ENCODE assay signal across 1 cellular context in the genomic region with DNA sequence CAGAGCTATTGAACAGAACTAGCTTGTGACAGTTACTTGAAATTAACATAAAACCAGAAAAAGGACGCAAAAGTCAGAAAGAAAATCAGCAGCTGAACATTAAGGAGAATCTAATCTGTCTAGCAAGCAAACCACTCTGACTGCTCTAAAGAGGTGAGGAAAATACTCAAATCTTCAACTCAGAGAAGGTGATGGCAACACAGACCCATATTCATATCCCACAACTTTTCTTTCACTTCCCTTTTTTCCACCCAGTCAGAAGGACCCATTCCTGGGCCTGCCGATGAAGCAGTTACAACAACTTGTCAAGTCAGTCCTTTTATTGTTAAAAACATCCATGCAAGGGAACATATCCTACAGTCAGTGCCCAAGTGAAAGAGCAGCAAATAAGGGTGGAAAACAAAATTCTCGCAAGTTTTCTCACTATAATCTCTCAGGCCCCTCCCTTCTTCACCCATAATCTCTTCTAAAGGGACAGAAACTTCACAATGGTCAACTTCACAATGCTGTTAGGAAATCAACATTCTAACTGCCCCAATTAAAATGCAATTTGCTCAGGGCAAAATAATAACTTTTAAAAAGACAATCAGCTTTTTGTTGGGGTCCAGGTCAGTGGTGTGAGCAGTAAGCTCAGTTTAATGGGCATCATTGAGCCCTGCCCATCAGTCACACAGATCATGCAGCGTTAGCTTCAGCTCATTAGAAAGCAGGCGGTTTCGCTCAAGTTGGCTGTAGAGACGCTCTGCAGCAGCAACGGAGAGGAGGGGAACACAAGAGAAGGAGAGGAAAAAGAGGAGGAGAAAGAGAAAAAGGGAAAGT.
TF ChIP-seq lines count a peak whose summit lies in the region.

No MANE protein-coding gene starts in this region.

TF ChIP-seq in GM23338, 12 proteins besides CTCF, POLR2A, EP300 and RAD21:
- TF ChIP-seq, protein P1, sequence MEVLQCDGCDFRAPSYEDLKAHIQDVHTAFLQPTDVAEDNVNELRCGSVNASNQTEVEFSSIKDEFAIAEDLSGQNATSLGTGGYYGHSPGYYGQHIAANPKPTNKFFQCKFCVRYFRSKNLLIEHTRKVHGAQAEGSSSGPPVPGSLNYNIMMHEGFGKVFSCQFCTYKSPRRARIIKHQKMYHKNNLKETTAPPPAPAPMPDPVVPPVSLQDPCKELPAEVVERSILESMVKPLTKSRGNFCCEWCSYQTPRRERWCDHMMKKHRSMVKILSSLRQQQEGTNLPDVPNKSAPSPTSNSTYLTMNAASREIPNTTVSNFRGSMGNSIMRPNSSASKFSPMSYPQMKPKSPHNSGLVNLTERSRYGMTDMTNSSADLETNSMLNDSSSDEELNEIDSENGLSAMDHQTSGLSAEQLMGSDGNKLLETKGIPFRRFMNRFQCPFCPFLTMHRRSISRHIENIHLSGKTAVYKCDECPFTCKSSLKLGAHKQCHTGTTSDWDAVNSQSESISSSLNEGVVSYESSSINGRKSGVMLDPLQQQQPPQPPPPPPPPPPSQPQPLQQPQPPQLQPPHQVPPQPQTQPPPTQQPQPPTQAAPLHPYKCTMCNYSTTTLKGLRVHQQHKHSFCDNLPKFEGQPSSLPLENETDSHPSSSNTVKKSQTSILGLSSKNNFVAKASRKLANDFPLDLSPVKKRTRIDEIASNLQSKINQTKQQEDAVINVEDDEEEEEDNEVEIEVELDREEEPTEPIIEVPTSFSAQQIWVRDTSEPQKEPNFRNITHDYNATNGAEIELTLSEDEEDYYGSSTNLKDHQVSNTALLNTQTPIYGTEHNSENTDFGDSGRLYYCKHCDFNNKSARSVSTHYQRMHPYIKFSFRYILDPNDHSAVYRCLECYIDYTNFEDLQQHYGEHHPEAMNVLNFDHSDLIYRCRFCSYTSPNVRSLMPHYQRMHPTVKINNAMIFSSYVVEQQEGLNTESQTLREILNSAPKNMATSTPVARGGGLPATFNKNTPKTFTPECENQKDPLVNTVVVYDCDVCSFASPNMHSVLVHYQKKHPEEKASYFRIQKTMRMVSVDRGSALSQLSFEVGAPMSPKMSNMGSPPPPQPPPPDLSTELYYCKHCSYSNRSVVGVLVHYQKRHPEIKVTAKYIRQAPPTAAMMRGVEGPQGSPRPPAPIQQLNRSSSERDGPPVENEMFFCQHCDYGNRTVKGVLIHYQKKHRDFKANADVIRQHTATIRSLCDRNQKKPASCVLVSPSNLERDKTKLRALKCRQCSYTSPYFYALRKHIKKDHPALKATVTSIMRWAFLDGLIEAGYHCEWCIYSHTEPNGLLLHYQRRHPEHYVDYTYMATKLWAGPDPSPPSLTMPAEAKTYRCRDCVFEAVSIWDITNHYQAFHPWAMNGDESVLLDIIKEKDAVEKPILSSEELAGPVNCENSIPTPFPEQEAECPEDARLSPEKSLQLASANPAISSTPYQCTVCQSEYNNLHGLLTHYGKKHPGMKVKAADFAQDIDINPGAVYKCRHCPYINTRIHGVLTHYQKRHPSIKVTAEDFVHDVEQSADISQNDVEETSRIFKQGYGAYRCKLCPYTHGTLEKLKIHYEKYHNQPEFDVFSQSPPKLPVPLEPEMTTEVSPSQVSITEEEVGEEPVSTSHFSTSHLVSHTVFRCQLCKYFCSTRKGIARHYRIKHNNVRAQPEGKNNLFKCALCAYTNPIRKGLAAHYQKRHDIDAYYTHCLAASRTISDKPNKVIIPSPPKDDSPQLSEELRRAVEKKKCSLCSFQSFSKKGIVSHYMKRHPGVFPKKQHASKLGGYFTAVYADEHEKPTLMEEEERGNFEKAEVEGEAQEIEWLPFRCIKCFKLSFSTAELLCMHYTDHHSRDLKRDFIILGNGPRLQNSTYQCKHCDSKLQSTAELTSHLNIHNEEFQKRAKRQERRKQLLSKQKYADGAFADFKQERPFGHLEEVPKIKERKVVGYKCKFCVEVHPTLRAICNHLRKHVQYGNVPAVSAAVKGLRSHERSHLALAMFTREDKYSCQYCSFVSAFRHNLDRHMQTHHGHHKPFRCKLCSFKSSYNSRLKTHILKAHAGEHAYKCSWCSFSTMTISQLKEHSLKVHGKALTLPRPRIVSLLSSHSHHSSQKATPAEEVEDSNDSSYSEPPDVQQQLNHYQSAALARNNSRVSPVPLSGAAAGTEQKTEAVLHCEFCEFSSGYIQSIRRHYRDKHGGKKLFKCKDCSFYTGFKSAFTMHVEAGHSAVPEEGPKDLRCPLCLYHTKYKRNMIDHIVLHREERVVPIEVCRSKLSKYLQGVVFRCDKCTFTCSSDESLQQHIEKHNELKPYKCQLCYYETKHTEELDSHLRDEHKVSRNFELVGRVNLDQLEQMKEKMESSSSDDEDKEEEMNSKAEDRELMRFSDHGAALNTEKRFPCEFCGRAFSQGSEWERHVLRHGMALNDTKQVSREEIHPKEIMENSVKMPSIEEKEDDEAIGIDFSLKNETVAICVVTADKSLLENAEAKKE (CRISPR knock-in tag; IDR thresholded peaks at IDR 0.05): no peak
- TF ChIP-seq POLR2AphosphoS5 (IDR thresholded peaks at IDR 0.05; ENCODE audit: low read depth) (no peak), STAT1 (IDR thresholded peaks at IDR 0.05; ENCODE audit: unreplicated experiment) (no peak), NANOG (IDR thresholded peaks at IDR 0.05; ENCODE audit: borderline replicate concordance) (no peak), JUNB (IDR thresholded peaks at IDR 0.05; ENCODE audit: unreplicated experiment) (no peak), EZH2phosphoT487 (IDR thresholded peaks at IDR 0.05; ENCODE audit: unreplicated experiment) (no peak), ZNF114 (CRISPR knock-in tag; IDR thresholded peaks at IDR 0.05) (no peak), CREB1 (CRISPR knock-in tag; IDR thresholded peaks at IDR 0.05; ENCODE audit: low read depth) (no peak), ZNF331 (CRISPR knock-in tag; IDR thresholded peaks at IDR 0.05; ENCODE audit: low read depth) (no peak), REST (IDR thresholded peaks at IDR 0.05; ENCODE audit: unreplicated experiment) (no peak), EZH2 (IDR thresholded peaks at IDR 0.05; ENCODE audit: low read depth, unreplicated experiment) (no peak)
- TF ChIP-seq, protein P2, sequence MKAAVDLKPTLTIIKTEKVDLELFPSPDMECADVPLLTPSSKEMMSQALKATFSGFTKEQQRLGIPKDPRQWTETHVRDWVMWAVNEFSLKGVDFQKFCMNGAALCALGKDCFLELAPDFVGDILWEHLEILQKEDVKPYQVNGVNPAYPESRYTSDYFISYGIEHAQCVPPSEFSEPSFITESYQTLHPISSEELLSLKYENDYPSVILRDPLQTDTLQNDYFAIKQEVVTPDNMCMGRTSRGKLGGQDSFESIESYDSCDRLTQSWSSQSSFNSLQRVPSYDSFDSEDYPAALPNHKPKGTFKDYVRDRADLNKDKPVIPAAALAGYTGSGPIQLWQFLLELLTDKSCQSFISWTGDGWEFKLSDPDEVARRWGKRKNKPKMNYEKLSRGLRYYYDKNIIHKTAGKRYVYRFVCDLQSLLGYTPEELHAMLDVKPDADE (IDR thresholded peaks at IDR 0.05): no peak
TF ChIP-seq in GM23338: peak in this region for 0.
